ENCODE assay signal across 20 cellular contexts in genomic region chr6:24833711-24834386, GRCh38. TPM values are rescaled to one million over a fixed set of nuclear protein-coding genes. Genes with fewer than 3 reads are reported as not detected.
DNase-seq lines count a peak whose midpoint lies in the region; ATAC-seq and TF ChIP-seq lines count a peak whose summit lies in the region.
"Had no signal": no experiment of that assay in that cellular context is flagged by ENCODE, and none has a peak within 500 bp of the region (broad histone marks: within the 10 kb centered on the region; RNA-seq: fewer than 3 reads in every experiment).

No MANE protein-coding gene starts in this region.

- no peak overlapping the region for H2BK5ac ChIP-seq in trophoblast cell (ENCODE audit: low read depth, low read length, poor library complexity)

- H3K79me2 ChIP-seq in trophoblast cell (ENCODE audit: control insufficient read depth, insufficient read depth, low read length, poor library complexity) = no peaks in the 10 kb centered on the region

- peak overlapping the region; percentile 89 to 91 for H3K27ac ChIP-seq in breast epithelium
- H3K27ac ChIP-seq in foreskin keratinocyte = no peak overlapping the region
- no peak overlapping the region for H3K27ac ChIP-seq in trophoblast cell (ENCODE audit: low read depth, low read length)
- H3K27ac ChIP-seq: HL-60, KMS-11, prostate gland, VCaP had no signal

- no peak overlapping the region for H2BK12ac ChIP-seq in trophoblast cell (ENCODE audit: low read length)

- no peak for TF ChIP-seq CTCF in breast epithelium (IDR thresholded peaks at IDR 0.05)
- no peak for TF ChIP-seq CTCF in MCF 10A (IDR thresholded peaks at IDR 0.05; ENCODE audit: unreplicated experiment)
- no peak for TF ChIP-seq CTCF in foreskin keratinocyte (conservative IDR thresholded peaks at IDR 0.05)

- H2AK5ac ChIP-seq in trophoblast cell (ENCODE audit: low read length) = no peak overlapping the region

- no peak overlapping the region for H3K23ac ChIP-seq in trophoblast cell (ENCODE audit: low read length)

- no peak overlapping the region for H2BK120ac ChIP-seq in trophoblast cell (ENCODE audit: insufficient read depth, low read length, poor library complexity)

- H3K27ac Mint-ChIP-seq in MCF 10A (ENCODE audit: low read depth, unreplicated experiment) = no peak overlapping the region
- H3K27ac Mint-ChIP-seq in activated naive CD4-positive, alpha-beta T cell treated with anti-CD3 and anti-CD28 coated beads, Interleukin-2, amount 50 U/mL, for 72 hours = peak overlapping the region; percentile 61 to 79
- H3K27ac Mint-ChIP-seq in naive thymus-derived CD8-positive, alpha-beta T cell = peak overlapping the region; percentile 1 to 93 (median 73)

- no peak overlapping the region for H2AFZ ChIP-seq in trophoblast cell (ENCODE audit: insufficient read depth, low read length, poor library complexity)

- H3K27me3 Mint-ChIP-seq in MCF 10A (ENCODE audit: insufficient read depth, unreplicated experiment) = no peaks in the 10 kb centered on the region
- no peaks in the 10 kb centered on the region for H3K27me3 Mint-ChIP-seq in naive thymus-derived CD8-positive, alpha-beta T cell

- BruUV-seq in MCF 10A (replicated peaks; lab: Mats Ljungman, UMichigan) = no TSS peak

- no peak overlapping the region for H4K91ac ChIP-seq in trophoblast cell (ENCODE audit: low read depth, low read length)

- POLR2A ChIA-PET in MCF 10A (lab: Yijun Ruan, JAX) = interaction anchor here (0.5 to 1.8 kb wide), 5 partner anchors 10 to 304 kb away, joined by 3 to 6 read pairs (median 5); no protein-coding TSS in a partner anchor
- POLR2A ChIA-PET in naive thymus-derived CD8-positive, alpha-beta T cell (lab: Charles Lee) = interaction anchor here (0.6 to 1.7 kb wide), 4 partner anchors 10 to 226 kb away, joined by 3 to 10 read pairs (median 4); no protein-coding TSS in a partner anchor

- WGBS in trophoblast cell (ENCODE audit: extremely low coverage, insufficient coverage, insufficient read length) = no CpG with 5 or more reads among the region's 4 CpGs

- CTCF ChIA-PET in MCF 10A (lab: Yijun Ruan, JAX) = interaction anchor here (0.7 kb wide), 1 partner anchor 723 kb away, joined by 4 read pairs; no protein-coding TSS in a partner anchor

- no peak overlapping the region for H3K9ac ChIP-seq in trophoblast cell (ENCODE audit: low read length)
- H3K9ac ChIP-seq: KMS-11 had no signal

- peaks cover 0 to 32% of the 10 kb centered on the region in 2 donors for H3K4me1 ChIP-seq in breast epithelium
- no peaks in the 10 kb centered on the region for H3K4me1 ChIP-seq in foreskin keratinocyte
- H3K4me1 ChIP-seq in trophoblast cell (ENCODE audit: control insufficient read depth in 1 of 2, insufficient read depth in 2 of 2, low read length in 2 of 2) = no peaks in the 10 kb centered on the region
- H3K4me1 ChIP-seq: prostate gland had no signal

- no peak overlapping the region for H3K4me2 ChIP-seq in trophoblast cell (ENCODE audit: low read length)
- H3K4me2 ChIP-seq: KMS-11 had no signal

- H3K18ac ChIP-seq in trophoblast cell (ENCODE audit: low read length) = no peak overlapping the region

- peak in 1 of 2 donors; percentile 52 for ATAC-seq in activated naive CD4-positive, alpha-beta T cell treated with anti-CD3 and anti-CD28 coated beads, Interleukin-2, amount 50 U/mL, for 72 hours
- ATAC-seq in naive thymus-derived CD8-positive, alpha-beta T cell = peak in 1 of 2 donors; percentile 27
- ATAC-seq in foreskin keratinocyte (no peak), GM21825 (IDR thresholded peaks at IDR 0.05; ENCODE audit: unreplicated experiment) (no peak)
- ATAC-seq: left ventricle myocardium superior had no signal

- no peak overlapping the region for H3K14ac ChIP-seq in trophoblast cell (ENCODE audit: low read length)

- H3K27me3 ChIP-seq in breast epithelium (no peaks in the 10 kb centered on the region), foreskin keratinocyte (peaks cover 5% of the 10 kb centered on the region), trophoblast cell (ENCODE audit: insufficient read depth, low read length) (no peaks in the 10 kb centered on the region)

- H3K79me1 ChIP-seq in trophoblast cell (ENCODE audit: low read length) = no peaks in the 10 kb centered on the region

- intact Hi-C loops in breast epithelium (cut with DNase I; ENCODE audit: low total_unique reads) = no loop called here
- intact Hi-C loops in MCF 10A (cut with micrococcal nuclease) = no loop called here

- H3K9me3 Mint-ChIP-seq in MCF 10A (ENCODE audit: unreplicated experiment) = no peaks in the 10 kb centered on the region
- H3K9me3 Mint-ChIP-seq in activated naive CD4-positive, alpha-beta T cell treated with anti-CD3 and anti-CD28 coated beads, Interleukin-2, amount 50 U/mL, for 72 hours = no peaks in the 10 kb centered on the region
- H3K9me3 Mint-ChIP-seq in naive thymus-derived CD8-positive, alpha-beta T cell = no peaks in the 10 kb centered on the region

- H4K8ac ChIP-seq in trophoblast cell (ENCODE audit: low read depth, low read length) = no peak overlapping the region

- H3K36me3 Mint-ChIP-seq in MCF 10A (ENCODE audit: insufficient read depth, unreplicated experiment) = peaks cover 10% of the 10 kb centered on the region
- peaks cover 15 to 53% of the 10 kb centered on the region in 2 donors for H3K36me3 Mint-ChIP-seq in activated naive CD4-positive, alpha-beta T cell treated with anti-CD3 and anti-CD28 coated beads, Interleukin-2, amount 50 U/mL, for 72 hours
- peaks cover 23 to 96% (median 52%) of the 10 kb centered on the region in 3 donors for H3K36me3 Mint-ChIP-seq in naive thymus-derived CD8-positive, alpha-beta T cell

- no peak overlapping the region for H3K4me3 Mint-ChIP-seq in MCF 10A (ENCODE audit: unreplicated experiment)
- H3K4me3 Mint-ChIP-seq in naive thymus-derived CD8-positive, alpha-beta T cell = peak overlapping the region in 1 of 10 donors; percentile 29

- DNase-seq in breast epithelium (ENCODE audit: low spot score in 2 of 2) = no peak
- DNase-seq in MCF 10A (ENCODE audit: unreplicated experiment) = no peak
- no peak for DNase-seq in activated naive CD4-positive, alpha-beta T cell treated with anti-CD3 and anti-CD28 coated beads, Interleukin-2, amount 50 U/mL, for 72 hours (ENCODE audit: low spot score in 2 of 2)
- DNase-seq in naive thymus-derived CD8-positive, alpha-beta T cell = no peak
- DNase-seq in foreskin keratinocyte = no peak
- DNase-seq in SK-N-DZ (ENCODE audit: low spot score) = no peak
- DNase-seq in trophoblast cell = no peak
- DNase-seq: activated CD8-positive, alpha-beta memory T cell treated with anti-CD3 and anti-CD28 coated beads, Interleukin-2, amount 50 U/mL, for 4 hours; GDM1; left ventricle myocardium superior; NCI-H1105 treated with DMSO at 0.1 percent for 48 hours had no signal

- H3K36me3 ChIP-seq in breast epithelium = no peaks in the 10 kb centered on the region
- peaks cover 10 to 11% of the 10 kb centered on the region in 2 experiments for H3K36me3 ChIP-seq in trophoblast cell (ENCODE audit: control insufficient read depth in 1 of 2, insufficient read depth in 2 of 2, low read length in 2 of 2)
- H3K36me3 ChIP-seq: prostate gland had no signal

- H3K4ac ChIP-seq in trophoblast cell (ENCODE audit: low read depth, low read length) = no peak overlapping the region

- H3K4me1 Mint-ChIP-seq in MCF 10A (ENCODE audit: insufficient read depth, unreplicated experiment) = peaks cover under 1% of the 10 kb centered on the region
- peaks cover 7 to 59% (median 41%) of the 10 kb centered on the region in 4 donors for H3K4me1 Mint-ChIP-seq in naive thymus-derived CD8-positive, alpha-beta T cell

- H3K4me3 ChIP-seq in breast epithelium (no peak overlapping the region), trophoblast cell (ENCODE audit: low read depth, low read length) (no peak overlapping the region)
- H3K4me3 ChIP-seq: prostate gland had no signal

- H3K9me3 ChIP-seq in breast epithelium (no peaks in the 10 kb centered on the region), trophoblast cell (ENCODE audit: insufficient read depth, low read depth, low read length) (peaks cover 2% of the 10 kb centered on the region)
- H3K9me3 ChIP-seq: prostate gland had no signal

- TF ChIP-seq POLR2A in breast epithelium (IDR thresholded peaks at IDR 0.05) = no peak

- H4K12ac ChIP-seq in trophoblast cell (ENCODE audit: low read depth, low read length) = no peak overlapping the region

RNA-seq across cellular contexts. Expression of gene ARMH2, which starts 35.1 kb away (rescaled TPM):
- total RNA-seq in breast epithelium (not detected), MCF 10A (2022) (not detected in 2 replicates), foreskin keratinocyte (not detected in 2 replicates)
- total RNA-seq in activated naive CD4-positive, alpha-beta T cell treated with anti-CD3 and anti-CD28 coated beads, Interleukin-2, amount 50 U/mL, for 72 hours = under 1 TPM in 1 of 2 donors, not detected in 1; 0.31 TPM
- total RNA-seq in naive thymus-derived CD8-positive, alpha-beta T cell = 1 to 10 TPM; 4.5 to 7.1 TPM
- under 1 TPM in 2 of 3 donors, not detected in 1; 0.26 to 0.27 TPM for polyA plus RNA-seq in naive thymus-derived CD8-positive, alpha-beta T cell
- not detected in 2 replicates for polyA plus RNA-seq in foreskin keratinocyte
- not detected in 2 replicates for polyA plus RNA-seq in SK-N-DZ (2014; cell fraction: cytosol; rRNA removed)
- not detected in 2 replicates for polyA plus RNA-seq in SK-N-DZ (2014; cell fraction: nucleus; rRNA removed)
- polyA plus RNA-seq in trophoblast cell (2013) = 0.07 TPM in 1 of 2 replicates, not detected in the other
- total RNA-seq: cerebellum, frontal cortex, H1, left ventricle myocardium superior, prostate gland, RPMI7951 had no signal
- polyA plus RNA-seq: H1 had no signal

RNA-seq across cellular contexts. Expression of gene GMNN, which starts 59.1 kb away (rescaled TPM):
- total RNA-seq in breast epithelium = 10 to 100 TPM in 2 of 3 donors, 1 to 10 TPM in 1; 8.5 to 42.1 (median 27.2) TPM
- total RNA-seq in MCF 10A (2022) = 12.5 and 22.4 TPM in 2 replicates
- 100 to 1,000 TPM in 1 of 2 donors, 10 to 100 TPM in 1; 68.7 to 109 TPM for total RNA-seq in activated naive CD4-positive, alpha-beta T cell treated with anti-CD3 and anti-CD28 coated beads, Interleukin-2, amount 50 U/mL, for 72 hours
- 1 to 10 TPM; 3.4 to 3.6 TPM for total RNA-seq in naive thymus-derived CD8-positive, alpha-beta T cell
- polyA plus RNA-seq in naive thymus-derived CD8-positive, alpha-beta T cell = 1 to 10 TPM; 4.0 to 5.3 (median 4.3) TPM
- 68.2 and 77.6 TPM in 2 replicates for total RNA-seq in foreskin keratinocyte
- 70.6 and 86.7 TPM in 2 replicates for polyA plus RNA-seq in foreskin keratinocyte
- 120 and 126 TPM in 2 replicates for polyA plus RNA-seq in SK-N-DZ (2014; cell fraction: cytosol; rRNA removed)
- polyA plus RNA-seq in SK-N-DZ (2014; cell fraction: nucleus; rRNA removed) = 85.4 and 98.3 TPM in 2 replicates
- polyA plus RNA-seq in trophoblast cell (2013) = 54.8 and 55.8 TPM in 2 replicates

Comparison
In these comparisons a context has a peak if more than half of its experiments do, and no peak if none do; other contexts are left out.
1. H3K27ac ChIP-seq: peak in breast epithelium (2 of 2); none in foreskin keratinocyte (single experiment) and trophoblast cell (single experiment).